Comparison of ENCODE assay signal across 2 cellular contexts in genomic region chr22:36249160-36249559, GRCh38.
TF ChIP-seq lines count a peak whose summit lies in the region.

No MANE protein-coding gene starts in this region.

TF ChIP-seq in HEK293, 187 proteins besides CTCF, POLR2A, EP300 and RAD21:
- no peak for TF ChIP-seq ZIC2 (tag by site-specific recombination; IDR thresholded peaks at IDR 0.05)
- peak; percentile 97 for TF ChIP-seq SETDB1 (IDR thresholded peaks at IDR 0.05; ENCODE audit: insufficient read length, low read length)

TF ChIP-seq in K562, 482 proteins besides CTCF, POLR2A, EP300 and RAD21:
- TF ChIP-seq TRIM28 (IDR thresholded peaks at IDR 0.05) (peak; percentile 28; the same call in 1 of the 2 replicates), HNRNPLL (IDR thresholded peaks at IDR 0.05; ENCODE audit: low read depth, low read length, poor library complexity, severe bottlenecking) (no peak), ZHX1 (conservative IDR thresholded peaks at IDR 0.05; ENCODE audit: low read length) (no peak), ZNF280A (IDR thresholded peaks at IDR 0.05; ENCODE audit: low read depth, partially characterized antibody) (peak; percentile 36), ZNF785 (CRISPR knock-in tag; IDR thresholded peaks at IDR 0.05) (no peak), ATF1 (CRISPR knock-in tag; IDR thresholded peaks at IDR 0.05) (no peak), ATF1 (tag; IDR thresholded peaks at IDR 0.05) (no peak), JUNB (CRISPR knock-in tag; conservative IDR thresholded peaks at IDR 0.05) (no peak), ZNF583 (CRISPR knock-in tag; IDR thresholded peaks at IDR 0.05) (no peak), TCF7L2 (IDR thresholded peaks at IDR 0.05; ENCODE audit: low read depth, low read length) (no peak), CBX3 (IDR thresholded peaks at IDR 0.05; ENCODE audit: borderline replicate concordance in 1 of 2, low read length in 2 of 2) (peak in 1 of 2 experiments; percentile 72; a peak in 2 of 3 replicates), REST (CRISPR knock-in tag; IDR thresholded peaks at IDR 0.05; ENCODE audit: low read depth) (no peak), GTF2A2 (tag; IDR thresholded peaks at IDR 0.05) (no peak), EP400 (IDR thresholded peaks at IDR 0.05) (no peak), RBM14 (IDR thresholded peaks at IDR 0.05; ENCODE audit: borderline replicate concordance, insufficient read depth, low read depth, low read length) (no peak), GTF2E2 (tag; IDR thresholded peaks at IDR 0.05) (no peak)
- TF ChIP-seq, protein P1, sequence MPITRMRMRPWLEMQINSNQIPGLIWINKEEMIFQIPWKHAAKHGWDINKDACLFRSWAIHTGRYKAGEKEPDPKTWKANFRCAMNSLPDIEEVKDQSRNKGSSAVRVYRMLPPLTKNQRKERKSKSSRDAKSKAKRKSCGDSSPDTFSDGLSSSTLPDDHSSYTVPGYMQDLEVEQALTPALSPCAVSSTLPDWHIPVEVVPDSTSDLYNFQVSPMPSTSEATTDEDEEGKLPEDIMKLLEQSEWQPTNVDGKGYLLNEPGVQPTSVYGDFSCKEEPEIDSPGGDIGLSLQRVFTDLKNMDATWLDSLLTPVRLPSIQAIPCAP (CRISPR knock-in tag; IDR thresholded peaks at IDR 0.05; ENCODE audit: borderline replicate concordance): no peak
